In genomic region chr1:28112388-28113311, GRCh38 we compare ENCODE assay signal across 1 cellular context.
TF ChIP-seq lines count a peak whose summit lies in the region.

No MANE protein-coding gene starts in this region.

TF ChIP-seq in K562, 482 proteins besides CTCF, POLR2A, EP300 and RAD21 (continued from another document):
- TF ChIP-seq HIVEP1 (CRISPR knock-in tag; IDR thresholded peaks at IDR 0.05), result peak; percentile 12; the same call in 1 of the 2 replicates
- TF ChIP-seq CBFA2T3 (IDR thresholded peaks at IDR 0.05), result peak; percentile 80
- TF ChIP-seq, protein P1, sequence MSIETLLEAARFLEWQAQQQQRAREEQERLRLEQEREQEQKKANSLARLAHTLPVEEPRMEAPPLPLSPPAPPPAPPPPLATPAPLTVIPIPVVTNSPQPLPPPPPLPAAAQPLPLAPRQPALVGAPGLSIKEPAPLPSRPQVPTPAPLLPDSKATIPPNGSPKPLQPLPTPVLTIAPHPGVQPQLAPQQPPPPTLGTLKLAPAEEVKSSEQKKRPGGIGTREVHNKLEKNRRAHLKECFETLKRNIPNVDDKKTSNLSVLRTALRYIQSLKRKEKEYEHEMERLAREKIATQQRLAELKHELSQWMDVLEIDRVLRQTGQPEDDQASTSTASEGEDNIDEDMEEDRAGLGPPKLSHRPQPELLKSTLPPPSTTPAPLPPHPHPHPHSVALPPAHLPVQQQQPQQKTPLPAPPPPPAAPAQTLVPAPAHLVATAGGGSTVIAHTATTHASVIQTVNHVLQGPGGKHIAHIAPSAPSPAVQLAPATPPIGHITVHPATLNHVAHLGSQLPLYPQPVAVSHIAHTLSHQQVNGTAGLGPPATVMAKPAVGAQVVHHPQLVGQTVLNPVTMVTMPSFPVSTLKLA (conservative IDR thresholded peaks at IDR 0.05), result 0 out of 4 replicates have a peak, but pooled peaks of 1 of the 2 experiments have one; percentile 26
- TF ChIP-seq CEBPG (CRISPR knock-in tag; IDR thresholded peaks at IDR 0.05), result peak; percentile 77
- TF ChIP-seq CEBPG (tag; conservative IDR thresholded peaks at IDR 0.05 in 1 of 2, IDR thresholded peaks at IDR 0.05 in 1 of 2), result peak; percentile 60 to 90
- no peak for TF ChIP-seq ZNF551 (CRISPR knock-in tag; IDR thresholded peaks at IDR 0.05)
- no peak for TF ChIP-seq XRCC5 (IDR thresholded peaks at IDR 0.05; ENCODE audit: low read depth, low read length)
- 0 out of 2 replicates have a peak, but pooled peaks have one; percentile 58 for TF ChIP-seq THAP7 (CRISPR knock-in tag; IDR thresholded peaks at IDR 0.05)
- TF ChIP-seq VEZF1 (CRISPR knock-in tag; IDR thresholded peaks at IDR 0.05), result peak; percentile 72
- TF ChIP-seq, protein P2, sequence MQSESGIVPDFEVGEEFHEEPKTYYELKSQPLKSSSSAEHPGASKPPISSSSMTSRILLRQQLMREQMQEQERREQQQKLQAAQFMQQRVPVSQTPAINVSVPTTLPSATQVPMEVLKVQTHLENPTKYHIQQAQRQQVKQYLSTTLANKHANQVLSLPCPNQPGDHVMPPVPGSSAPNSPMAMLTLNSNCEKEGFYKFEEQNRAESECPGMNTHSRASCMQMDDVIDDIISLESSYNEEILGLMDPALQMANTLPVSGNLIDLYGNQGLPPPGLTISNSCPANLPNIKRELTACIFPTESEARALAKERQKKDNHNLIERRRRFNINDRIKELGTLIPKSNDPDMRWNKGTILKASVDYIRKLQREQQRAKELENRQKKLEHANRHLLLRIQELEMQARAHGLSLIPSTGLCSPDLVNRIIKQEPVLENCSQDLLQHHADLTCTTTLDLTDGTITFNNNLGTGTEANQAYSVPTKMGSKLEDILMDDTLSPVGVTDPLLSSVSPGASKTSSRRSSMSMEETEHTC (IDR thresholded peaks at IDR 0.05), result no peak
- TF ChIP-seq TBP (optimal IDR thresholded peaks at IDR 0.05; ENCODE audit: low read depth, low read length), result no peak
- TF ChIP-seq ARHGAP35 (IDR thresholded peaks at IDR 0.05; ENCODE audit: partially characterized antibody), result no peak
TF ChIP-seq in K562: peak in this region for 91.
